Comparison of ENCODE assay signal across 14 cellular contexts in genomic region chr14:68676511-68676943, GRCh38.
DNase-seq lines count a peak whose midpoint lies in the region; ATAC-seq and TF ChIP-seq lines count a peak whose summit lies in the region.
"Had no signal": no experiment of that assay in that cellular context is flagged by ENCODE, and none has a peak within 500 bp of the region (broad histone marks: within the 10 kb centered on the region; RNA-seq: fewer than 3 reads in every experiment).

No MANE protein-coding gene starts in this region.

- H3K4me3 ChIP-seq in trophoblast cell (ENCODE audit: low read depth, low read length) = no peak overlapping the region
- H3K4me3 ChIP-seq in CD8-positive, alpha-beta T cell (ENCODE audit: low read depth, low read length) = no peak overlapping the region
- H3K4me3 ChIP-seq: ovary had no signal

- H3K27ac ChIP-seq in trophoblast cell (ENCODE audit: low read depth, low read length) = peak overlapping the region; percentile 49
- no peak overlapping the region for H3K27ac ChIP-seq in CD8-positive, alpha-beta T cell (ENCODE audit: low read depth, low read length)
- H3K27ac ChIP-seq: KMS-11, ovary had no signal

- H3K36me3 ChIP-seq in trophoblast cell (ENCODE audit: control insufficient read depth in 1 of 2, insufficient read depth in 2 of 2, low read length in 2 of 2) = no peaks in the 10 kb centered on the region
- H3K36me3 ChIP-seq in CD8-positive, alpha-beta T cell (ENCODE audit: insufficient read depth, low read length) = no peaks in the 10 kb centered on the region
- H3K36me3 ChIP-seq: ovary had no signal

- peaks cover 6% of the 10 kb centered on the region for H3K36me3 Mint-ChIP-seq in MCF 10A (ENCODE audit: insufficient read depth, unreplicated experiment)
- H3K36me3 Mint-ChIP-seq in endothelial cell (ENCODE audit: low read depth, unreplicated experiment) = peaks cover 4% of the 10 kb centered on the region
- H3K36me3 Mint-ChIP-seq in CD8-positive, alpha-beta T cell = no peaks in the 10 kb centered on the region

- H3K79me2 ChIP-seq in trophoblast cell (ENCODE audit: control insufficient read depth, insufficient read depth, low read length, poor library complexity) = no peaks in the 10 kb centered on the region

- peaks cover 7 to 12% of the 10 kb centered on the region in 2 experiments for H3K4me1 ChIP-seq in trophoblast cell (ENCODE audit: control insufficient read depth in 1 of 2, insufficient read depth in 2 of 2, low read length in 2 of 2)
- H3K4me1 ChIP-seq in CD8-positive, alpha-beta T cell (ENCODE audit: insufficient read depth, low read length) = peaks cover 7% of the 10 kb centered on the region

- no peak overlapping the region for H2AFZ ChIP-seq in trophoblast cell (ENCODE audit: insufficient read depth, low read length, poor library complexity)

- H4K91ac ChIP-seq in trophoblast cell (ENCODE audit: low read depth, low read length) = peak overlapping the region; percentile 48

- POLR2A ChIA-PET in MCF 10A (lab: Yijun Ruan, JAX) = interaction anchor here (0.8 to 4.0 kb wide), 20 partner anchors 9 to 426 kb away, joined by 3 to 45 read pairs (median 6); partner anchors contain the start of gene ZFP36L1
- POLR2A ChIA-PET in CD8-positive, alpha-beta T cell (lab: Charles Lee) = interaction anchor here (0.7 to 1.2 kb wide), 2 partner anchors 13 to 105 kb away, joined by 4 to 5 read pairs; no protein-coding TSS in a partner anchor

- H3K27ac Mint-ChIP-seq in MCF 10A (ENCODE audit: low read depth, unreplicated experiment) (peak overlapping the region; percentile 42), endothelial cell (ENCODE audit: unreplicated experiment) (no peak overlapping the region)
- H3K27ac Mint-ChIP-seq in CD8-positive, alpha-beta T cell = no peak overlapping the region
- H3K27ac Mint-ChIP-seq: activated CD8-positive, alpha-beta T cell treated with anti-CD3 and anti-CD28 coated beads for 36 hours had no signal

- H3K9me3 Mint-ChIP-seq in MCF 10A (ENCODE audit: unreplicated experiment) = no peaks in the 10 kb centered on the region
- no peaks in the 10 kb centered on the region for H3K9me3 Mint-ChIP-seq in endothelial cell (ENCODE audit: unreplicated experiment)
- H3K9me3 Mint-ChIP-seq in CD8-positive, alpha-beta T cell = no peaks in the 10 kb centered on the region
- H3K9me3 Mint-ChIP-seq: activated CD8-positive, alpha-beta T cell treated with anti-CD3 and anti-CD28 coated beads for 36 hours had no signal

- no peak overlapping the region for H3K14ac ChIP-seq in trophoblast cell (ENCODE audit: low read length)

- no peak overlapping the region for H4K12ac ChIP-seq in trophoblast cell (ENCODE audit: low read depth, low read length)

- intact Hi-C loops in MCF 10A (cut with micrococcal nuclease) = no loop called here
- intact Hi-C loops in CD8-positive, alpha-beta T cell (cut with DNase I, micrococcal nuclease) = no loop called here

- no peaks in the 10 kb centered on the region for H3K9me3 ChIP-seq in trophoblast cell (ENCODE audit: insufficient read depth, low read depth, low read length)
- no peaks in the 10 kb centered on the region for H3K9me3 ChIP-seq in CD8-positive, alpha-beta T cell (ENCODE audit: low read length)
- H3K9me3 ChIP-seq: ovary had no signal

- no peaks in the 10 kb centered on the region for H3K27me3 ChIP-seq in trophoblast cell (ENCODE audit: insufficient read depth, low read length)
- H3K27me3 ChIP-seq in CD8-positive, alpha-beta T cell (ENCODE audit: insufficient read depth, low read length) = no peaks in the 10 kb centered on the region
- H3K27me3 ChIP-seq: ovary had no signal

- CTCF ChIA-PET in MCF 10A (lab: Yijun Ruan, JAX) = interaction anchor here (0.8 to 1.2 kb wide), 6 partner anchors 23 to 429 kb away, joined by 3 read pairs; no protein-coding TSS in a partner anchor
- CTCF ChIA-PET in CD8-positive, alpha-beta T cell (lab: Charles Lee) = no interaction called here

- WGBS in trophoblast cell (ENCODE audit: extremely low coverage, insufficient coverage, insufficient read length) = no CpG with 5 or more reads among the region's 11 CpGs

- H3K4me3 Mint-ChIP-seq in MCF 10A (ENCODE audit: unreplicated experiment) = no peak overlapping the region
- H3K4me3 Mint-ChIP-seq in endothelial cell (ENCODE audit: unreplicated experiment) = no peak overlapping the region
- H3K4me3 Mint-ChIP-seq in CD8-positive, alpha-beta T cell = no peak overlapping the region
- H3K4me3 Mint-ChIP-seq: activated CD8-positive, alpha-beta T cell treated with anti-CD3 and anti-CD28 coated beads for 36 hours had no signal

- H3K4me2 ChIP-seq in trophoblast cell (ENCODE audit: low read length) = no peak overlapping the region
- H3K4me2 ChIP-seq: KMS-11 had no signal

- H4K8ac ChIP-seq in trophoblast cell (ENCODE audit: low read depth, low read length) = peak overlapping the region; percentile 63

- H3K4me1 Mint-ChIP-seq in MCF 10A (ENCODE audit: insufficient read depth, unreplicated experiment) (peaks cover 44% of the 10 kb centered on the region), endothelial cell (ENCODE audit: unreplicated experiment) (peaks cover 23% of the 10 kb centered on the region)
- H3K4me1 Mint-ChIP-seq in CD8-positive, alpha-beta T cell (ENCODE audit: low read depth) = peaks cover 15% of the 10 kb centered on the region

- H2AK5ac ChIP-seq in trophoblast cell (ENCODE audit: low read length) = peak overlapping the region; percentile 26

- H3K23ac ChIP-seq in trophoblast cell (ENCODE audit: low read length) = no peak overlapping the region

- no peak overlapping the region for H3K18ac ChIP-seq in trophoblast cell (ENCODE audit: low read length)

- peaks cover 13% of the 10 kb centered on the region for H3K79me1 ChIP-seq in trophoblast cell (ENCODE audit: low read length)

- H3K27me3 Mint-ChIP-seq in MCF 10A (ENCODE audit: insufficient read depth, unreplicated experiment) (no peaks in the 10 kb centered on the region), endothelial cell (ENCODE audit: unreplicated experiment) (peaks cover 2% of the 10 kb centered on the region)
- no peaks in the 10 kb centered on the region for H3K27me3 Mint-ChIP-seq in CD8-positive, alpha-beta T cell (ENCODE audit: low read depth)
- H3K27me3 Mint-ChIP-seq: activated CD8-positive, alpha-beta T cell treated with anti-CD3 and anti-CD28 coated beads for 36 hours had no signal

- TF ChIP-seq CTCF in MCF 10A (IDR thresholded peaks at IDR 0.05; ENCODE audit: unreplicated experiment) (no peak), endothelial cell (IDR thresholded peaks at IDR 0.05; ENCODE audit: unreplicated experiment) (no peak)
- no peak for TF ChIP-seq CTCF in CD8-positive, alpha-beta T cell (IDR thresholded peaks at IDR 0.05)

- H2BK5ac ChIP-seq in trophoblast cell (ENCODE audit: low read depth, low read length, poor library complexity) = peak overlapping the region; percentile 16

- no peak for ATAC-seq in CD8-positive, alpha-beta T cell
- ATAC-seq: activated CD8-positive, alpha-beta T cell treated with anti-CD3 and anti-CD28 coated beads for 36 hours had no signal

- H3K9ac ChIP-seq in trophoblast cell (ENCODE audit: low read length) = no peak overlapping the region
- H3K9ac ChIP-seq: KMS-11 had no signal

- BruUV-seq in MCF 10A (replicated peaks; lab: Mats Ljungman, UMichigan) = no TSS peak

- peak overlapping the region; percentile 59 for H2BK12ac ChIP-seq in trophoblast cell (ENCODE audit: low read length)

- DNase-seq in DMS153 treated with DMSO at 0.1 percent for 48 hours (lab: John Stamatoyannopoulos, UW; ENCODE audit: unreplicated experiment) (peak; percentile 6), NCI-H2107 treated with DMSO at 0.1 percent for 48 hours (lab: John Stamatoyannopoulos, UW; ENCODE audit: unreplicated experiment) (peak; percentile 92), MCF 10A (ENCODE audit: unreplicated experiment) (peak; percentile 93), trophoblast cell (peak; percentile 74 to 76), endothelial cell (ENCODE audit: low spot score) (no peak), cerebellum (ENCODE audit: low spot score) (no peak)
- no peak for DNase-seq in CD8-positive, alpha-beta T cell
- no peak for DNase-seq in activated CD8-positive, alpha-beta memory T cell treated with anti-CD3 and anti-CD28 coated beads, Interleukin-2, amount 50 U/mL, for 4 hours
- DNase-seq: activated CD8-positive, alpha-beta T cell treated with anti-CD3 and anti-CD28 coated beads for 36 hours; activated naive CD4-positive, alpha-beta T cell; NCI-H2081; Right ventricle myocardium superior had no signal

- no peak overlapping the region for H3K4ac ChIP-seq in trophoblast cell (ENCODE audit: low read depth, low read length)

- H2BK120ac ChIP-seq in trophoblast cell (ENCODE audit: insufficient read depth, low read length, poor library complexity) = no peak overlapping the region

Comparison
In these comparisons a context has a peak if more than half of its experiments do, and no peak if none do; other contexts are left out.
1. DNase-seq: peak in DMS153 treated with DMSO at 0.1 percent for 48 hours (single experiment), NCI-H2107 treated with DMSO at 0.1 percent for 48 hours (single experiment), MCF 10A (single experiment) and trophoblast cell (2 of 2); none in endothelial cell (single experiment), CD8-positive, alpha-beta T cell (0 of 7), activated CD8-positive, alpha-beta memory T cell treated with anti-CD3 and anti-CD28 coated beads, Interleukin-2, amount 50 U/mL, for 4 hours (single experiment) and cerebellum (single experiment).